In the genomic region with DNA sequence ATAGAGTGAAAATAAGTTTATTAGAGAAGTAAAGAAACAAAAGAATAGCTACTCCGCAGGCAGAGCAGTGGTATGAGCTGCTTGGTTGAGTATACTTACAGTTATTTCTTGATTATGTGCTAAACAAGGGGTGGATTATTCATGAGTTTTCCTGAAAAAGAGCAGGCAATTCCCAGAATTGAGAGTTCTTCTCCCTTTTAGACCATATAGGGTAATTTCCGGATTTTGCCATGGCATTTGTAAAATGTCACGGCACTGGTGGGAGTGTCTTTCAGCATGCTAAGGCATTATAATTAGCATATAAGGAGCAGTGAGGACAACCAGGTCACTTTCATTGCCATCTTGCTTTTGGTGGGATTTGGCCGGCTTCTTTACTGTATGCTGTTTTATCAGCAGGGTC, we compare ENCODE assay signal across 4 cellular contexts. TPM values are rescaled to one million over a fixed set of nuclear protein-coding genes. Genes with fewer than 3 reads are reported as not detected.
"Had no signal": no experiment of that assay in that cellular context is flagged by ENCODE, and none has a peak within 500 bp of the region (broad histone marks: within the 10 kb centered on the region; RNA-seq: fewer than 3 reads in every experiment).

No MANE protein-coding gene starts in this region.

- DNase-seq: GDM1, GF-D8 had no signal

- H3K4me3 ChIP-seq: GM12878 had no signal

- ATAC-seq: GM12878 had no signal

RNA-seq across cellular contexts. Expression of gene GALNT17, which starts 25.7 kb away (rescaled TPM):
- total RNA-seq: G401 had no signal
